In genomic region chr15:75713338-75713895, GRCh38 we compare ENCODE assay signal across 8 cellular contexts. TPM values are rescaled to one million over a fixed set of nuclear protein-coding genes. Genes with fewer than 3 reads are reported as not detected.
DNase-seq lines count a peak whose midpoint lies in the region; ATAC-seq and TF ChIP-seq lines count a peak whose summit lies in the region.
"Had no signal": no experiment of that assay in that cellular context is flagged by ENCODE, and none has a peak within 500 bp of the region (broad histone marks: within the 10 kb centered on the region; RNA-seq: fewer than 3 reads in every experiment).

No MANE protein-coding gene starts in this region.

- H3K4me1 ChIP-seq in SJCRH30 (peaks cover 15% of the 10 kb centered on the region), right cardiac atrium (ENCODE audit: control insufficient read depth, insufficient read depth, low read length) (peaks cover 8% of the 10 kb centered on the region), smooth muscle cell (ENCODE audit: low read depth) (peaks cover 7% of the 10 kb centered on the region)

- H3K27ac ChIP-seq in SJCRH30 (peak overlapping the region; percentile 46), right cardiac atrium (ENCODE audit: low read length) (peak overlapping the region; percentile 58), smooth muscle cell (ENCODE audit: low read depth) (no peak overlapping the region)

- peak overlapping the region; percentile 86 for H3K4me2 ChIP-seq in smooth muscle cell

- no peaks in the 10 kb centered on the region for H3K9me3 ChIP-seq in SJCRH30 (replicated peaks)
- no peaks in the 10 kb centered on the region for H3K9me3 ChIP-seq in right cardiac atrium (ENCODE audit: control insufficient read depth, low read length)
- H3K9me3 ChIP-seq in smooth muscle cell (replicated peaks; ENCODE audit: low read depth): no peaks in the 10 kb centered on the region

- H3F3A ChIP-seq in smooth muscle cell (ENCODE audit: low read depth): no peaks in the 10 kb centered on the region

- 39% methylated on average over 9 of the region's 9 CpGs for WGBS in right cardiac atrium
- WGBS in smooth muscle cell (ENCODE audit: low lambda C conversion rate): 69% methylated on average over 9 of the region's 9 CpGs

- peak overlapping the region; percentile 89 for H3K4me3 ChIP-seq in SJCRH30
- no peak overlapping the region for H3K4me3 ChIP-seq in right cardiac atrium (ENCODE audit: low read length)
- H3K4me3 ChIP-seq in smooth muscle cell: no peak overlapping the region

- DNase-seq in HCEC 1CT (peak; percentile 19), SJCRH30 (peak; percentile 80 to 89), right cardiac atrium (peak; percentile 71 to 73 (median 72)), smooth muscle cell (lab: John Stamatoyannopoulos, UW; ENCODE audit: unreplicated experiment) (no peak), head of caudate nucleus (no peak), SW480 (ENCODE audit: low spot score) (no peak)
- DNase-seq: naive B cell had no signal

- ATAC-seq in right cardiac atrium (no peak), HG03469 (IDR thresholded peaks at IDR 0.05; ENCODE audit: unreplicated experiment) (no peak)

- TF ChIP-seq CTCF in smooth muscle cell (IDR thresholded peaks at IDR 0.05; ENCODE audit: borderline replicate concordance, insufficient read depth, poor library complexity, severe bottlenecking): no peak

- H3K27me3 ChIP-seq in SJCRH30 (no peaks in the 10 kb centered on the region), right cardiac atrium (ENCODE audit: control insufficient read depth, insufficient read depth) (no peaks in the 10 kb centered on the region), smooth muscle cell (ENCODE audit: low read depth) (no peaks in the 10 kb centered on the region)

- H3K36me3 ChIP-seq in SJCRH30: no peaks in the 10 kb centered on the region
- H3K36me3 ChIP-seq in smooth muscle cell (ENCODE audit: low read depth): no peaks in the 10 kb centered on the region

- H4K20me1 ChIP-seq in smooth muscle cell (ENCODE audit: low read depth): no peaks in the 10 kb centered on the region

- H3K79me2 ChIP-seq in smooth muscle cell (ENCODE audit: low read depth): no peaks in the 10 kb centered on the region

- peak overlapping the region; percentile 63 for H2AFZ ChIP-seq in smooth muscle cell (ENCODE audit: low read depth)

- H3K9ac ChIP-seq in smooth muscle cell (ENCODE audit: low read depth): no peak overlapping the region

- intact Hi-C loops in right cardiac atrium (cut with DNase I) (no loop called here), head of caudate nucleus (cut with DNase I) (no loop called here)

RNA-seq across cellular contexts. Expression of gene CSPG4, which starts 0.8 kb away (rescaled TPM):
- total RNA-seq in SJCRH30 (2014; rRNA removed; shearing (Covaris generic)): 10.4 and 11.1 TPM in 2 replicates
- total RNA-seq in right cardiac atrium (10 to 100 TPM; 10.1 to 48.9 (median 16.2) TPM), smooth muscle cell (31.1 and 35.3 TPM in 2 replicates)
- polyA plus RNA-seq in right cardiac atrium (11.5 TPM), smooth muscle cell (46.6 and 54.9 TPM in 2 replicates)

Comparison
In these comparisons a context has a peak if more than half of its experiments do, and no peak if none do; other contexts are left out.
1. DNase-seq: peak in HCEC 1CT (single experiment), SJCRH30 (2 of 2) and right cardiac atrium (3 of 3); none in smooth muscle cell (single experiment), head of caudate nucleus (0 of 42) and SW480 (single experiment).